Comparison of ENCODE assay signal across 33 cellular contexts in genomic region chr2:175403599-175404221, GRCh38.
DNase-seq lines count a peak whose midpoint lies in the region; ATAC-seq, FAIRE-seq and TF ChIP-seq lines count a peak whose summit lies in the region.
"Had no signal": no experiment of that assay in that cellular context is flagged by ENCODE, and none has a peak within 500 bp of the region (broad histone marks: within the 10 kb centered on the region; RNA-seq: fewer than 3 reads in every experiment).

No MANE protein-coding gene starts in this region.

- no peaks in the 10 kb centered on the region for H4K20me1 ChIP-seq in HepG2 (ENCODE audit: insufficient read depth, low read length)
- H4K20me1 ChIP-seq: BLaER1; BLaER1 treated with 17β-estradiol and CSF1 and Interleukin-3, amounts not matched to agents 10 nM and 100 nM had no signal

- no peak for FAIRE-seq in HepG2 (lab: Jason Lieb, UNC)
- FAIRE-seq: A204.1, A549, D721Med had no signal

- H3K79me2 ChIP-seq in HepG2 (ENCODE audit: insufficient read depth, low read length): no peaks in the 10 kb centered on the region

- in situ Hi-C loops in HepG2 (cut with HindIII; ENCODE audit: extremely low pct_ligation_motif_present, low pct_unique_long_range_greater_than_20kb): no loop called here

- WGBS in HepG2 (ENCODE audit: low lambda C conversion rate): 10% methylated on average over 1 of the region's 1 CpG
- WGBS in right lobe of liver (ENCODE audit: insufficient coverage, low coverage, low lambda C conversion rate, missing lambda C conversion rate): 35% methylated on average over 1 of the region's 1 CpG

- TF ChIP-seq POLR2A in HepG2 (IDR thresholded peaks at IDR 0.05; ENCODE audit: insufficient read depth in 1 of 2, low read depth in 2 of 2, low read length in 2 of 2) (no peak), right lobe of liver (IDR thresholded peaks at IDR 0.05) (no peak)

- H3K27me3 ChIP-seq in HepG2 (ENCODE audit: control insufficient read depth in 1 of 2, insufficient read depth in 2 of 2, low read length in 2 of 2): peaks cover 0 to 7% of the 10 kb centered on the region in 2 experiments; a peak in 2 of 5 replicates
- H3K27me3 ChIP-seq in right lobe of liver: no peaks in the 10 kb centered on the region
- no peaks in the 10 kb centered on the region for H3K27me3 ChIP-seq in A673 (replicated peaks; ENCODE audit: insufficient read depth, low read depth, low read length, poor library complexity)
- H3K27me3 ChIP-seq: BE2C; BLaER1; BLaER1 treated with 17β-estradiol and CSF1 and Interleukin-3, amounts not matched to agents 10 nM and 100 nM had no signal

- intact Hi-C loops in HepG2 (cut with micrococcal nuclease; ENCODE audit: unreplicated experiment) (no loop called here), right lobe of liver (cut with DNase I) (no loop called here), A673 (cut with micrococcal nuclease; ENCODE audit: unreplicated experiment) (loop anchor here (1.0 to 2.0 kb wide), 3 partner anchors 27 to 1253 kb away; no protein-coding TSS in a partner anchor)

- CTCF ChIA-PET in HepG2 (lab: Yijun Ruan, JAX; ENCODE audit: low intra/inter-chr PET ratio, low total read pairs): no interaction called here
- CTCF ChIA-PET in A673 (lab: Charles Lee): interaction anchor here (0.6 to 1.1 kb wide), 5 partner anchors 28 to 37 kb away, joined by 3 to 6 read pairs (median 3); no protein-coding TSS in a partner anchor

- BruUV-seq in HepG2 (replicated peaks; lab: Mats Ljungman, UMichigan) (no TSS peak), A673 (replicated peaks; lab: Mats Ljungman, UMichigan) (no TSS peak)

- H3K4me1 ChIP-seq in HepG2 (ENCODE audit: insufficient read depth, low read length) (no peaks in the 10 kb centered on the region), right lobe of liver (no peaks in the 10 kb centered on the region), A673 (ENCODE audit: insufficient read depth, low read length, poor library complexity, severe bottlenecking) (peaks cover 41% of the 10 kb centered on the region)
- H3K4me1 ChIP-seq: A549, BE2C, BLaER1, Caco-2 had no signal

- TF ChIP-seq RAD21 in HepG2 (CRISPR knock-in tag; IDR thresholded peaks at IDR 0.05): no peak

- no peak overlapping the region for H3K4me2 ChIP-seq in HepG2 (ENCODE audit: low read depth, low read length)
- H3K4me2 ChIP-seq: A549, BLaER1 had no signal

- no peaks in the 10 kb centered on the region for H3K9me3 ChIP-seq in HepG2 (ENCODE audit: low read length)
- H3K9me3 ChIP-seq in right lobe of liver: no peaks in the 10 kb centered on the region
- no peaks in the 10 kb centered on the region for H3K9me3 ChIP-seq in A673 (ENCODE audit: low read depth, low read length, poor library complexity, severe bottlenecking)
- no peaks in the 10 kb centered on the region for H3K9me3 ChIP-seq in SK-N-MC (ENCODE audit: low read depth, low read length)
- H3K9me3 ChIP-seq: A549; BE2C; BLaER1; BLaER1 treated with 17β-estradiol and CSF1 and Interleukin-3, amounts not matched to agents 10 nM and 100 nM; Caco-2 had no signal

- H3K27ac ChIP-seq in HepG2 (ENCODE audit: extremely low read length, insufficient read depth, low read length) (no peak overlapping the region), right lobe of liver (no peak overlapping the region), A673 (ENCODE audit: low read depth, low read length, poor library complexity, severe bottlenecking) (peak overlapping the region; percentile 96), SK-N-MC (peak overlapping the region; percentile 100)
- H3K27ac ChIP-seq: 22Rv1; A549; BLaER1; BLaER1 treated with 17β-estradiol and CSF1 and Interleukin-3, amounts not matched to agents 10 nM and 100 nM; C4-2B had no signal

- H2AFZ ChIP-seq in HepG2 (ENCODE audit: low read length): no peak overlapping the region

- H3K9ac ChIP-seq in HepG2 (ENCODE audit: insufficient read depth, low read depth, low read length) (no peak overlapping the region), SK-N-MC (ENCODE audit: insufficient read length) (peak overlapping the region; percentile 86)
- H3K9ac ChIP-seq: BLaER1; BLaER1 treated with 17β-estradiol and CSF1 and Interleukin-3, amounts not matched to agents 10 nM and 100 nM had no signal

- POLR2A ChIA-PET in HepG2 (lab: Yijun Ruan, JAX) (no interaction called here), A673 (lab: Charles Lee; ENCODE audit: low non-redundant PET) (interaction anchor here (0.5 to 1.1 kb wide), 4 partner anchors 31 to 1252 kb away, joined by 3 to 13 read pairs (median 8); no protein-coding TSS in a partner anchor)

- ATAC-seq in HepG2 (no peak), right lobe of liver (no peak), HG02763 (IDR thresholded peaks at IDR 0.05; ENCODE audit: unreplicated experiment) (no peak)
- ATAC-seq: A549; CD8-positive, alpha-beta T cell had no signal

- no peak for DNase-seq in HepG2 (ENCODE audit: low spot score)
- DNase-seq in right lobe of liver: no peak
- DNase-seq in A673 (ENCODE audit: low spot score): peak; percentile 95
- peak; percentile 98 for DNase-seq in SK-N-MC (ENCODE audit: low read depth, low spot score)
- DNase-seq in activated CD8-positive, alpha-beta memory T cell treated with anti-CD3 and anti-CD28 coated beads, Interleukin-2, amount 50 U/mL, for 48 hours: no peak
- DNase-seq: 8988T; ACHN; AML-193; BE2C; C1 segment of cervical spinal cord; Caco-2; Calu3; CD4-positive, alpha-beta memory T cell; CD4-positive, alpha-beta T cell; CD4-positive, CD25-positive, alpha-beta regulatory T cell; CD8-positive, alpha-beta memory T cell; CD8-positive, alpha-beta T cell; COR-L47; DMS 273 treated with DMSO at 0.1 percent for 48 hours; DMS153; DMS53; DMS79; DMS79 treated with DMSO at 0.1 percent for 48 hours; DND-41; EL had no signal

- no peak for TF ChIP-seq EP300 in HepG2 (IDR thresholded peaks at IDR 0.05; ENCODE audit: low read depth in 2 of 2, low read length in 2 of 2)
- TF ChIP-seq EP300 in HepG2 (CRISPR knock-in tag; IDR thresholded peaks at IDR 0.05; ENCODE audit: borderline replicate concordance): no peak

- TF ChIP-seq CTCF in HepG2 (CRISPR knock-in tag; IDR thresholded peaks at IDR 0.05) (no peak), right lobe of liver (IDR thresholded peaks at IDR 0.05) (no peak), A673 (conservative IDR thresholded peaks at IDR 0.05; ENCODE audit: low read depth, low read length) (no peak)

- H3K4me3 ChIP-seq in HepG2 (replicated peaks in 1 of 3; ENCODE audit: insufficient read depth in 1 of 3, low read depth in 2 of 3, low read length in 3 of 3): no peak overlapping the region
- H3K4me3 ChIP-seq in right lobe of liver: no peak overlapping the region
- H3K4me3 ChIP-seq in A673 (ENCODE audit: low read depth, low read length, poor library complexity, severe bottlenecking): no peak overlapping the region
- H3K4me3 ChIP-seq in SK-N-MC: peak overlapping the region; percentile 65
- H3K4me3 ChIP-seq: A549; BLaER1; BLaER1 treated with 17β-estradiol and CSF1 and Interleukin-3, amounts not matched to agents 10 nM and 100 nM had no signal

- H3K36me3 ChIP-seq in HepG2 (replicated peaks in 1 of 2; ENCODE audit: control insufficient read depth in 1 of 2, insufficient read depth in 2 of 2, low read length in 2 of 2) (no peaks in the 10 kb centered on the region), right lobe of liver (no peaks in the 10 kb centered on the region), A673 (ENCODE audit: insufficient read depth, low read length, poor library complexity, severe bottlenecking) (no peaks in the 10 kb centered on the region), SK-N-MC (ENCODE audit: insufficient read depth, low read length) (no peaks in the 10 kb centered on the region)
- H3K36me3 ChIP-seq: BE2C; BLaER1; BLaER1 treated with 17β-estradiol and CSF1 and Interleukin-3, amounts not matched to agents 10 nM and 100 nM had no signal

TF ChIP-seq in HepG2, 621 proteins besides CTCF, POLR2A, EP300 and RAD21:
- TF ChIP-seq ZBTB26 (CRISPR knock-in tag; IDR thresholded peaks at IDR 0.05; ENCODE audit: borderline replicate concordance) (no peak), HNRNPK (IDR thresholded peaks at IDR 0.05; ENCODE audit: low read depth, low read length, poor library complexity, severe bottlenecking) (peak; percentile 56)

Comparison
In these comparisons a context has a peak if more than half of its experiments do, and no peak if none do; other contexts are left out.
1. DNase-seq: peak in A673 (single experiment) and SK-N-MC (single experiment); none in HepG2 (single experiment), right lobe of liver (0 of 3) and activated CD8-positive, alpha-beta memory T cell treated with anti-CD3 and anti-CD28 coated beads, Interleukin-2, amount 50 U/mL, for 48 hours (single experiment).
2. H3K27ac ChIP-seq: peak in A673 (single experiment) and SK-N-MC (single experiment); none in HepG2 (single experiment) and right lobe of liver (0 of 3).